In the genomic region with DNA sequence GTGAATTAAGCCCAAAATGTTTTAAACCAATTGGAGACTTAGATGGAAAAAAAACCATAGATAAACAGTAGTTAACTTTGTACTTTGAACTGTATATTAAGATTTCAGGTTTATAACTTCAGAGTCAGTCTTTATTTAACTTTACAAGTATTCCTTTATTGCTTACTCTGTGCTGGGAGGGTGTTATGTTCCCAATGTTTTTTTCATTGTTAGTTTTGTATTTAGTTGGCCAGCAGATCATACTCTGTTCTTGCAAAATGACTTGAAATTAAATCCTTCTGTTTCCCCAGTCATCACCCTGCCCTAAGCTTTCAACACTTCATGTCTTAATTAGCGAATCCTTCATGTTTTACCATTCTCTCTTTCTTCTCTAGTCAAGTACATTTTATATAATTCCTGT, we compare ENCODE assay signal across 13 cellular contexts.
"Had no signal": no experiment of that assay in that cellular context is flagged by ENCODE, and none has a peak within 500 bp of the region (broad histone marks: within the 10 kb centered on the region; RNA-seq: fewer than 3 reads in every experiment).

No MANE protein-coding gene starts in this region.

- H3K9me3 ChIP-seq: esophagus squamous epithelium, tibial nerve had no signal

- H3K27ac ChIP-seq: esophagus squamous epithelium, parathyroid adenoma, tibial nerve had no signal

- H3K9ac ChIP-seq: parathyroid adenoma had no signal

- H3K4me3 ChIP-seq: esophagus squamous epithelium, tibial nerve had no signal

- DNase-seq: activated CD4-positive, alpha-beta T cell treated with anti-CD3 and anti-CD28 coated beads for 4 hours; activated CD8-positive, alpha-beta memory T cell treated with anti-CD3 and anti-CD28 coated beads, Interleukin-2, amount 50 U/mL, for 48 hours; activated CD8-positive, alpha-beta T cell treated with anti-CD3 and anti-CD28 coated beads, Interleukin-2, amount 10 ng/mL, durations not matched to agents 7 days and 5 days; activated naive CD8-positive, alpha-beta T cell treated with anti-CD3 and anti-CD28 coated beads, Interleukin-2, amount 10 ng/mL, durations not matched to agents 7 days and 5 days; aorta; esophagus squamous epithelium; left cardiac atrium; retina; T-cell; T1000 had no signal

- ATAC-seq: activated CD8-positive, alpha-beta T cell treated with anti-CD3 and anti-CD28 coated beads, Interleukin-2, amount 10 ng/mL, durations not matched to agents 7 days and 5 days; stimulated activated effector memory CD8-positive, alpha-beta T cell treated with anti-CD3 and anti-CD28 coated beads, Interleukin-12 subunit alpha, Interleukin-12 subunit beta, amount 100 ng/mL, for 72 hours; T-cell had no signal

- H3K27me3 ChIP-seq: esophagus squamous epithelium, tibial nerve had no signal

- H3K4me1 ChIP-seq: esophagus squamous epithelium, parathyroid adenoma had no signal
